9 cellular contexts compared by ENCODE assay signal in genomic region chr12:112116232-112117060, GRCh38. TPM values are rescaled to one million over a fixed set of nuclear protein-coding genes. Genes with fewer than 3 reads are reported as not detected.
A peak's percentile ranks its signal among the peaks of the same experiment; 100 is the strongest.
DNase-seq lines count a peak whose midpoint lies in the region; ATAC-seq and TF ChIP-seq lines count a peak whose summit lies in the region.
"Had no signal": no experiment of that assay in that cellular context is flagged by ENCODE, and none has a peak within 500 bp of the region (broad histone marks: within the 10 kb centered on the region; RNA-seq: fewer than 3 reads in every experiment).

No MANE protein-coding gene starts in this region.

- peak; percentile 85 for ATAC-seq in activated T-helper 17 cell treated with anti-CD3 and anti-CD28 coated beads, Interleukin-2, amount 50 U/mL, for 72 hours (replicated peaks)
- no peak for ATAC-seq in HG03432 (IDR thresholded peaks at IDR 0.05; ENCODE audit: unreplicated experiment)
- ATAC-seq in GM19023 (IDR thresholded peaks at IDR 0.05; ENCODE audit: unreplicated experiment) = no peak

- H3K9me3 ChIP-seq in cardiac muscle cell (ENCODE audit: low read depth) = no peaks in the 10 kb centered on the region

- H3K36me3 Mint-ChIP-seq in activated T-helper 17 cell treated with anti-CD3 and anti-CD28 coated beads, Interleukin-2, amount 50 U/mL, for 72 hours (ENCODE audit: low read depth) = no peaks in the 10 kb centered on the region
- no peaks in the 10 kb centered on the region for H3K36me3 Mint-ChIP-seq in osteocyte (ENCODE audit: unreplicated experiment)

- no peaks in the 10 kb centered on the region for H3K36me3 ChIP-seq in cardiac muscle cell

- TF ChIP-seq CTCF in cardiac muscle cell (IDR thresholded peaks at IDR 0.05; ENCODE audit: low read depth, low read length) (no peak), osteocyte (IDR thresholded peaks at IDR 0.05) (no peak)

- peak; percentile 54 for DNase-seq in activated CD8-positive, alpha-beta memory T cell treated with anti-CD3 and anti-CD28 coated beads, Interleukin-2, amount 50 U/mL, for 48 hours
- DNase-seq in activated CD8-positive, alpha-beta memory T cell treated with anti-CD3 and anti-CD28 coated beads, Interleukin-2, amount 50 U/mL, for 4 hours = no peak
- DNase-seq in NCI-H2171 treated with DMSO at 0.1 percent for 48 hours (lab: John Stamatoyannopoulos, UW) (peak; percentile 61), cardiac muscle cell (ENCODE audit: low read depth in 1 of 2, low spot score in 1 of 2) (peak; percentile 91 to 95), osteocyte (ENCODE audit: extremely low spot score, unreplicated experiment) (no peak)

- H3K27me3 Mint-ChIP-seq in activated T-helper 17 cell treated with anti-CD3 and anti-CD28 coated beads, Interleukin-2, amount 50 U/mL, for 72 hours = peaks cover 3% of the 10 kb centered on the region
- H3K27me3 Mint-ChIP-seq in osteocyte (ENCODE audit: unreplicated experiment) = no peaks in the 10 kb centered on the region

- H3K4me1 ChIP-seq in cardiac muscle cell (ENCODE audit: low read depth) = peaks cover 13% of the 10 kb centered on the region

- peak overlapping the region; percentile 95 for H3K27ac ChIP-seq in cardiac muscle cell

- H3K27ac Mint-ChIP-seq in activated T-helper 17 cell treated with anti-CD3 and anti-CD28 coated beads, Interleukin-2, amount 50 U/mL, for 72 hours = peak overlapping the region; percentile 8
- peak overlapping the region; percentile 48 for H3K27ac Mint-ChIP-seq in osteocyte (ENCODE audit: unreplicated experiment)

- H3K27me3 ChIP-seq in cardiac muscle cell = no peaks in the 10 kb centered on the region

- peak overlapping the region; percentile 17 for H3K4me3 Mint-ChIP-seq in activated T-helper 17 cell treated with anti-CD3 and anti-CD28 coated beads, Interleukin-2, amount 50 U/mL, for 72 hours
- no peak overlapping the region for H3K4me3 Mint-ChIP-seq in osteocyte (ENCODE audit: unreplicated experiment)
- H3K4me3 Mint-ChIP-seq: central memory CD8-positive, alpha-beta T cell had no signal

- H3K4me1 Mint-ChIP-seq in activated T-helper 17 cell treated with anti-CD3 and anti-CD28 coated beads, Interleukin-2, amount 50 U/mL, for 72 hours = peaks cover 15% of the 10 kb centered on the region
- H3K4me1 Mint-ChIP-seq in osteocyte (ENCODE audit: unreplicated experiment) = peaks cover 13% of the 10 kb centered on the region

- no peaks in the 10 kb centered on the region for H3K9me3 Mint-ChIP-seq in activated T-helper 17 cell treated with anti-CD3 and anti-CD28 coated beads, Interleukin-2, amount 50 U/mL, for 72 hours
- H3K9me3 Mint-ChIP-seq in osteocyte (ENCODE audit: unreplicated experiment) = no peaks in the 10 kb centered on the region
- H3K9me3 Mint-ChIP-seq: central memory CD8-positive, alpha-beta T cell had no signal

- no peak overlapping the region for H3K4me3 ChIP-seq in cardiac muscle cell

RNA-seq across cellular contexts. Expression of gene NAA25, which starts 7.9 kb away (rescaled TPM):
- total RNA-seq in activated T-helper 17 cell treated with anti-CD3 and anti-CD28 coated beads, Interleukin-2, amount 50 U/mL, for 72 hours = 10 to 100 TPM; 37.0 to 45.7 TPM
- total RNA-seq in cardiac muscle cell (12.3 and 25.9 TPM in 2 replicates), osteocyte (20.0 and 22.7 TPM in 2 replicates)
- 30.6 and 46.7 TPM in 2 replicates for polyA plus RNA-seq in cardiac muscle cell

RNA-seq across cellular contexts. Expression of gene TRAFD1, which starts 8.9 kb away (rescaled TPM):
- 10 to 100 TPM; 29.7 to 50.0 TPM for total RNA-seq in activated T-helper 17 cell treated with anti-CD3 and anti-CD28 coated beads, Interleukin-2, amount 50 U/mL, for 72 hours
- 34.5 and 41.3 TPM in 2 replicates for total RNA-seq in cardiac muscle cell
- polyA plus RNA-seq in cardiac muscle cell = 60.6 and 66.8 TPM in 2 replicates
- 34.8 and 38.9 TPM in 2 replicates for total RNA-seq in osteocyte

Comparison
In these comparisons a context has a peak if more than half of its experiments do, and no peak if none do; other contexts are left out.
1. DNase-seq: peak in activated CD8-positive, alpha-beta memory T cell treated with anti-CD3 and anti-CD28 coated beads, Interleukin-2, amount 50 U/mL, for 48 hours (single experiment), NCI-H2171 treated with DMSO at 0.1 percent for 48 hours (single experiment) and cardiac muscle cell (2 of 2); none in activated CD8-positive, alpha-beta memory T cell treated with anti-CD3 and anti-CD28 coated beads, Interleukin-2, amount 50 U/mL, for 4 hours (single experiment) and osteocyte (single experiment).